ENCODE assay signal across 29 cellular contexts in genomic region chrY:14822196-14822595, GRCh38.
A peak's percentile ranks its signal among the peaks of the same experiment; 100 is the strongest.
DNase-seq lines count a peak whose midpoint lies in the region; ATAC-seq, FAIRE-seq and TF ChIP-seq lines count a peak whose summit lies in the region.
"Had no signal": no experiment of that assay in that cellular context is flagged by ENCODE, and none has a peak within 500 bp of the region (broad histone marks: within the 10 kb centered on the region; RNA-seq: fewer than 3 reads in every experiment).

No MANE protein-coding gene starts in this region.

- H3K4me3 Mint-ChIP-seq in HFFc6 = peak overlapping the region; percentile 50; the same call in 1 of the 2 replicates
- H3K4me3 Mint-ChIP-seq: activated CD4-positive, alpha-beta T cell treated with anti-CD3 and anti-CD28 coated beads for 36 hours; activated naive CD8-positive, alpha-beta T cell; CD4-positive, alpha-beta memory T cell; natural killer cell treated with Interleukin-12 subunit alpha and Interleukin-12 subunit beta and Interleukin-15 and Interleukin-18, amount 100 ng/mL, for 72 hours had no signal

- no peaks in the 10 kb centered on the region for H3K27me3 Mint-ChIP-seq in HFFc6 (ENCODE audit: insufficient read depth)
- H3K27me3 Mint-ChIP-seq: activated CD4-positive, alpha-beta T cell treated with anti-CD3 and anti-CD28 coated beads for 36 hours; activated naive CD8-positive, alpha-beta T cell; CD4-positive, alpha-beta memory T cell; natural killer cell treated with Interleukin-12 subunit alpha and Interleukin-12 subunit beta and Interleukin-15 and Interleukin-18, amount 100 ng/mL, for 72 hours had no signal

- FAIRE-seq in urothelium cell line (lab: Jason Lieb, UNC) = no peak
- FAIRE-seq: endometrium, H54 had no signal

- POLR2A ChIA-PET in AG04449 (lab: Yijun Ruan, JAX) = no interaction called here

- peak overlapping the region; percentile 23; the same call in 1 of the 2 replicates for H3K4me3 ChIP-seq in AG04449 (ENCODE audit: low read depth, low read length)
- H3K4me3 ChIP-seq: left ventricle myocardium inferior, right atrium auricular region, upper lobe of right lung had no signal

- TF ChIP-seq CTCF in AG04449 (IDR thresholded peaks at IDR 0.05; ENCODE audit: insufficient read depth, low read length, missing control alignments) (no peak), HFFc6 (IDR thresholded peaks at IDR 0.05) (no peak)

- peak overlapping the region; percentile 62 for H3K27ac Mint-ChIP-seq in HFFc6
- H3K27ac Mint-ChIP-seq: activated CD4-positive, alpha-beta T cell treated with anti-CD3 and anti-CD28 coated beads for 36 hours; activated naive CD8-positive, alpha-beta T cell; CD4-positive, alpha-beta memory T cell; natural killer cell treated with Interleukin-12 subunit alpha and Interleukin-12 subunit beta and Interleukin-15 and Interleukin-18, amount 100 ng/mL, for 72 hours had no signal

- H3K9me3 Mint-ChIP-seq in HFFc6 = no peaks in the 10 kb centered on the region
- H3K9me3 Mint-ChIP-seq: CD4-positive, alpha-beta memory T cell; natural killer cell treated with Interleukin-12 subunit alpha and Interleukin-12 subunit beta and Interleukin-15 and Interleukin-18, amount 100 ng/mL, for 72 hours had no signal

- peaks cover 35% of the 10 kb centered on the region for H3K4me1 Mint-ChIP-seq in HFFc6 (ENCODE audit: low read depth)
- H3K4me1 Mint-ChIP-seq: activated CD4-positive, alpha-beta T cell treated with anti-CD3 and anti-CD28 coated beads for 36 hours; CD4-positive, alpha-beta memory T cell had no signal

- DNase-seq in AG04449 (ENCODE audit: low read depth, low spot score) = no peak
- peak; percentile 56 for DNase-seq in HFFc6
- DNase-seq in fibroblast of gingiva (ENCODE audit: low read depth) = peak; percentile 82
- peak; percentile 0 for DNase-seq in occipital lobe (lab: John Stamatoyannopoulos, UW)
- no peak for DNase-seq in NCI-H2029 treated with DMSO at 0.1 percent for 48 hours (lab: John Stamatoyannopoulos, UW)
- DNase-seq in NCI-H1930 (lab: John Stamatoyannopoulos, UW) = no peak
- DNase-seq in urothelium cell line (ENCODE audit: low spot score) = no peak
- DNase-seq: activated CD4-positive, alpha-beta T cell treated with anti-CD3 and anti-CD28 coated beads for 36 hours; activated effector memory CD4-positive, alpha-beta T cell treated with Interleukin-2 at 50 U/mL for 16 hours; aorta; CD4-positive, alpha-beta memory T cell; glutamatergic neuron; islet precursor cell; KBM-7; left ventricle myocardium inferior; midbrain; MM.1S; NCI-H1417 treated with DMSO at 0.1 percent for 48 hours; NCI-H446 treated with DMSO at 0.1 percent for 48 hours; NCI-H82; RPMI8226; stimulated activated CD4-positive, alpha-beta T cell treated with anti-CD3 and anti-CD28 coated beads, Interleukin-2, amount 100 ng/mL, for 48 hours; upper lobe of right lung had no signal

- no peak for ATAC-seq in GM19455 (IDR thresholded peaks at IDR 0.05; ENCODE audit: unreplicated experiment)
- ATAC-seq: activated CD4-positive, alpha-beta T cell treated with anti-CD3 and anti-CD28 coated beads for 36 hours; natural killer cell treated with Interleukin-12 subunit alpha and Interleukin-12 subunit beta and Interleukin-15 and Interleukin-18, amount 100 ng/mL, for 72 hours; upper lobe of right lung had no signal

- CTCF ChIA-PET in AG04449 (lab: Yijun Ruan, JAX) = no interaction called here

- H3K36me3 Mint-ChIP-seq in HFFc6 (ENCODE audit: low read depth) = no peaks in the 10 kb centered on the region
- H3K36me3 Mint-ChIP-seq: activated naive CD8-positive, alpha-beta T cell; CD4-positive, alpha-beta memory T cell; natural killer cell treated with Interleukin-12 subunit alpha and Interleukin-12 subunit beta and Interleukin-15 and Interleukin-18, amount 100 ng/mL, for 72 hours had no signal

Comparison
In these comparisons a context has a peak if more than half of its experiments do, and no peak if none do; other contexts are left out.
1. DNase-seq: peak in HFFc6 (single experiment), fibroblast of gingiva (single experiment) and occipital lobe (single experiment); none in AG04449 (single experiment), NCI-H2029 treated with DMSO at 0.1 percent for 48 hours (single experiment), NCI-H1930 (0 of 2) and urothelium cell line (single experiment).